18 cellular contexts compared by ENCODE assay signal in the genomic region with DNA sequence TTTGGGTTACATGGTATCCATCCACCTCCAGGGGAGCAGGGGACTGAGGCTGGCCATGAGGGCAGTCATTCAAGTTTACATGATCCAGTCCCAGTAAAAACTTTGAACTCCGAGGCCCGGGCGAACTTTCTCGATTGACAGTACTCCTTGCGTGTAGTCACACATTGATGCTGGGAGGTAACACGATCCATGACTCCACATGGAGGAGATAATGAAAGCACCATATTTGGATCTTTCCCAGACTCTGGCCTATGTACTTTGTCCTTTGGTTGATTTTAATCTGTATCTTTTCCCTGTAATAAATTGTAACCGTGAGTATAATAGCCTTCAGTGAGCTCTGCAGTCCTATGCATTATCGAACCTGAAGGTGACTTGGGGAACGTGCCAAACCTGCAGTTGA.
DNase-seq lines count a peak whose midpoint lies in the region; ATAC-seq, FAIRE-seq and TF ChIP-seq lines count a peak whose summit lies in the region.
"Had no signal": no experiment of that assay in that cellular context is flagged by ENCODE, and none has a peak within 500 bp of the region (broad histone marks: within the 10 kb centered on the region; RNA-seq: fewer than 3 reads in every experiment).

No MANE protein-coding gene starts in this region.

- H3K27ac ChIP-seq in IMR-90 (ENCODE audit: insufficient read depth, low read length) (no peak overlapping the region), trophoblast cell (ENCODE audit: low read depth, low read length) (no peak overlapping the region), uterus (peak overlapping the region; percentile 24 to 82), prostate gland (peak overlapping the region in 1 of 2 donors; percentile 44)
- H3K27ac ChIP-seq: SK-N-MC had no signal

- no peak overlapping the region for H2AK5ac ChIP-seq in IMR-90 (ENCODE audit: low read depth, low read length)
- H2AK5ac ChIP-seq in trophoblast cell (ENCODE audit: low read length): no peak overlapping the region

- no peak overlapping the region for H2AK9ac ChIP-seq in IMR-90 (replicated peaks; ENCODE audit: low read depth, low read length, poor library complexity)

- 88% methylated on average over 4 of the region's 9 CpGs; no CpG with 5 or more reads in 1 of the 2 experiments for WGBS in IMR-90 (ENCODE audit: extremely low coverage in 2 of 2, insufficient read length in 1 of 2), 2 experiments
- WGBS in trophoblast cell (ENCODE audit: extremely low coverage, insufficient coverage, insufficient read length): no CpG with 5 or more reads among the region's 9 CpGs
- 87% methylated on average over 9 of the region's 9 CpGs for WGBS in prostate gland

- TF ChIP-seq RAD21 in IMR-90 (IDR thresholded peaks at IDR 0.05; ENCODE audit: low read length): no peak

- CTCF ChIA-PET in IMR-90 (lab: Yijun Ruan, JAX): no interaction called here

- H3K14ac ChIP-seq in IMR-90 (replicated peaks; ENCODE audit: low read depth, low read length) (no peak overlapping the region; the same call in 1 of the 2 replicates), trophoblast cell (ENCODE audit: low read length) (peak overlapping the region; percentile 35)

- no TSS peak for BruUV-seq in IMR-90 (replicated peaks; lab: Mats Ljungman, UMichigan)

- H2BK12ac ChIP-seq in trophoblast cell (ENCODE audit: low read length): peak overlapping the region; percentile 68

- intact Hi-C loops in IMR-90 (cut with micrococcal nuclease) (no loop called here), uterus (cut with DNase I; ENCODE audit: low total_unique reads) (no loop called here), prostate gland (cut with DNase I) (no loop called here)

- H4K20me1 ChIP-seq in IMR-90 (ENCODE audit: insufficient read depth, low read length): no peaks in the 10 kb centered on the region

- H3K18ac ChIP-seq in IMR-90 (ENCODE audit: low read depth, low read length) (no peak overlapping the region), trophoblast cell (ENCODE audit: low read length) (peak overlapping the region; percentile 32)

- H4K5ac ChIP-seq in IMR-90 (ENCODE audit: low read depth, low read length): no peak overlapping the region

- H3K27me3 ChIP-seq in IMR-90 (ENCODE audit: control insufficient read depth, insufficient read depth, low read length): no peaks in the 10 kb centered on the region
- no peaks in the 10 kb centered on the region for H3K27me3 ChIP-seq in trophoblast cell (ENCODE audit: insufficient read depth, low read length)
- no peaks in the 10 kb centered on the region for H3K27me3 ChIP-seq in uterus
- H3K27me3 ChIP-seq in prostate gland (replicated peaks; ENCODE audit: insufficient read depth): no peaks in the 10 kb centered on the region

- ATAC-seq in IMR-90 (ENCODE audit: low read depth) (no peak), GM19463 (IDR thresholded peaks at IDR 0.05; ENCODE audit: unreplicated experiment) (no peak), GM18517 (IDR thresholded peaks at IDR 0.05; ENCODE audit: unreplicated experiment) (no peak)

- peak overlapping the region; percentile 25; the same call in 1 of the 2 replicates for H3K4ac ChIP-seq in IMR-90 (ENCODE audit: low read depth, low read length)
- H3K4ac ChIP-seq in trophoblast cell (ENCODE audit: low read depth, low read length): no peak overlapping the region

- H3K9ac ChIP-seq in IMR-90 (ENCODE audit: low read depth, low read length): no peak overlapping the region
- H3K9ac ChIP-seq in trophoblast cell (ENCODE audit: low read length): no peak overlapping the region

- H3K4me2 ChIP-seq in IMR-90 (ENCODE audit: low read depth, low read length) (no peak overlapping the region), trophoblast cell (ENCODE audit: low read length) (no peak overlapping the region)

- no peak overlapping the region for H4K8ac ChIP-seq in IMR-90 (ENCODE audit: low read depth in 2 of 2, low read length in 2 of 2)
- no peak overlapping the region for H4K8ac ChIP-seq in trophoblast cell (ENCODE audit: low read depth, low read length)

- no peak overlapping the region for H2BK15ac ChIP-seq in IMR-90 (ENCODE audit: low read depth, low read length)

- H2BK5ac ChIP-seq in IMR-90 (ENCODE audit: low read depth, low read length, poor library complexity, severe bottlenecking) (no peak overlapping the region), trophoblast cell (ENCODE audit: low read depth, low read length, poor library complexity) (peak overlapping the region; percentile 6)

- dilution Hi-C loops in IMR-90 (cut with HindIII; ENCODE audit: low sequenced_read_pairs, unreplicated experiment): no loop called here

- H3K79me2 ChIP-seq in trophoblast cell (ENCODE audit: control insufficient read depth, insufficient read depth, low read length, poor library complexity): no peaks in the 10 kb centered on the region

- H4K12ac ChIP-seq in trophoblast cell (ENCODE audit: low read depth, low read length): no peak overlapping the region

- no peak for TF ChIP-seq CTCF in IMR-90 (conservative IDR thresholded peaks at IDR 0.05; ENCODE audit: low read depth, low read length)
- TF ChIP-seq CTCF in uterus (IDR thresholded peaks at IDR 0.05): no peak
- no peak for TF ChIP-seq CTCF in prostate gland (IDR thresholded peaks at IDR 0.05)

- DNase-seq in IMR-90: no peak
- no peak for DNase-seq in trophoblast cell
- DNase-seq in uterus: no peak
- DNase-seq in prostate gland (ENCODE audit: low spot score): no peak
- DNase-seq: COR-L47, GDM1, KBM-7, NCI-H1105 treated with DMSO at 0.1 percent for 48 hours, NCI-H1694, NCI-H2081 treated with DMSO at 0.1 percent for 48 hours, NCI-H510A, NCI-H774, OCI-M1, SHP77 had no signal

- no peaks in the 10 kb centered on the region for H3K9me3 ChIP-seq in IMR-90 (ENCODE audit: control insufficient read depth, insufficient read depth, low read length)
- H3K9me3 ChIP-seq in trophoblast cell (ENCODE audit: insufficient read depth, low read depth, low read length): no peaks in the 10 kb centered on the region
- H3K9me3 ChIP-seq in uterus: no peaks in the 10 kb centered on the region
- no peaks in the 10 kb centered on the region for H3K9me3 ChIP-seq in prostate gland

- peaks cover 5% of the 10 kb centered on the region; the same call in 1 of the 2 replicates for H3K9me1 ChIP-seq in IMR-90 (ENCODE audit: insufficient read depth, low read length)

- in situ Hi-C loops in IMR-90 (cut with MboI; ENCODE audit: low sequenced_read_pairs): no loop called here

- peak; percentile 30 for FAIRE-seq in islet of Langerhans (lab: Jason Lieb, UNC)

- H3K56ac ChIP-seq in IMR-90 (ENCODE audit: extremely low read depth, insufficient read depth, low read length): no peak overlapping the region

- H3K4me1 ChIP-seq in IMR-90 (ENCODE audit: control insufficient read depth, insufficient read depth, low read length) (peaks cover 12% of the 10 kb centered on the region), trophoblast cell (ENCODE audit: control insufficient read depth in 1 of 2, insufficient read depth in 2 of 2, low read length in 2 of 2) (peaks cover 14 to 24% of the 10 kb centered on the region in 2 experiments), uterus (no peaks in the 10 kb centered on the region), prostate gland (replicated peaks) (no peaks in the 10 kb centered on the region)

- H2AFZ ChIP-seq in IMR-90 (replicated peaks; ENCODE audit: low read length, poor library complexity) (no peak overlapping the region), trophoblast cell (ENCODE audit: insufficient read depth, low read length, poor library complexity) (no peak overlapping the region)

- TF ChIP-seq POLR2A in IMR-90 (IDR thresholded peaks at IDR 0.05; ENCODE audit: low read depth, low read length) (no peak), uterus (IDR thresholded peaks at IDR 0.05) (no peak), prostate gland (IDR thresholded peaks at IDR 0.05) (no peak)

- no peak overlapping the region for H2BK20ac ChIP-seq in IMR-90 (ENCODE audit: low read depth, low read length)

- H2BK120ac ChIP-seq in IMR-90 (ENCODE audit: low read depth, low read length): no peak overlapping the region
- H2BK120ac ChIP-seq in trophoblast cell (ENCODE audit: insufficient read depth, low read length, poor library complexity): peak overlapping the region; percentile 33

- H3K36me3 ChIP-seq in IMR-90 (ENCODE audit: control insufficient read depth, insufficient read depth, low read length) (no peaks in the 10 kb centered on the region), trophoblast cell (ENCODE audit: control insufficient read depth in 1 of 2, insufficient read depth in 2 of 2, low read length in 2 of 2) (no peaks in the 10 kb centered on the region), uterus (no peaks in the 10 kb centered on the region), prostate gland (no peaks in the 10 kb centered on the region)

- no peak overlapping the region for H4K91ac ChIP-seq in IMR-90 (ENCODE audit: insufficient read depth, low read depth, low read length)
- H4K91ac ChIP-seq in trophoblast cell (ENCODE audit: low read depth, low read length): no peak overlapping the region

- H3K4me3 ChIP-seq in IMR-90 (ENCODE audit: insufficient read depth, low read depth, low read length) (no peak overlapping the region), trophoblast cell (ENCODE audit: low read depth, low read length) (no peak overlapping the region), uterus (no peak overlapping the region), prostate gland (no peak overlapping the region)
- H3K4me3 ChIP-seq: SK-N-MC had no signal

- POLR2A ChIA-PET in IMR-90 (lab: Charles Lee; ENCODE audit: unreplicated experiment): no interaction called here

- H3K23ac ChIP-seq in IMR-90 (ENCODE audit: low read depth, low read length) (no peak overlapping the region), trophoblast cell (ENCODE audit: low read length) (no peak overlapping the region)

- H3K79me1 ChIP-seq in IMR-90 (ENCODE audit: low read depth in 1 of 2, low read length in 2 of 2): no peaks in the 10 kb centered on the region
- H3K79me1 ChIP-seq in trophoblast cell (ENCODE audit: low read length): peaks cover 27% of the 10 kb centered on the region

TF ChIP-seq in IMR-90, 13 proteins besides CTCF, POLR2A, EP300 and RAD21 (continues in another document):
- TF ChIP-seq MAFK (IDR thresholded peaks at IDR 0.05; ENCODE audit: low read depth, low read length) (no peak), SMC3 (IDR thresholded peaks at IDR 0.05; ENCODE audit: low read depth, low read length) (no peak), CHD1 (IDR thresholded peaks at IDR 0.05; ENCODE audit: low read depth, low read length) (no peak), CEBPB (IDR thresholded peaks at IDR 0.05; ENCODE audit: low read depth, low read length) (no peak), MXI1 (IDR thresholded peaks at IDR 0.05; ENCODE audit: borderline replicate concordance, low read depth, low read length) (no peak), RCOR1 (IDR thresholded peaks at IDR 0.05; ENCODE audit: insufficient replicate concordance, low read length) (no peak)
- TF ChIP-seq, protein P1, sequence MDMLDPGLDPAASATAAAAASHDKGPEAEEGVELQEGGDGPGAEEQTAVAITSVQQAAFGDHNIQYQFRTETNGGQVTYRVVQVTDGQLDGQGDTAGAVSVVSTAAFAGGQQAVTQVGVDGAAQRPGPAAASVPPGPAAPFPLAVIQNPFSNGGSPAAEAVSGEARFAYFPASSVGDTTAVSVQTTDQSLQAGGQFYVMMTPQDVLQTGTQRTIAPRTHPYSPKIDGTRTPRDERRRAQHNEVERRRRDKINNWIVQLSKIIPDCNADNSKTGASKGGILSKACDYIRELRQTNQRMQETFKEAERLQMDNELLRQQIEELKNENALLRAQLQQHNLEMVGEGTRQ (IDR thresholded peaks at IDR 0.05; ENCODE audit: low read depth, low read length): no peak

Comparison
In these comparisons a context has a peak if more than half of its experiments do, and no peak if none do; other contexts are left out.
1. H3K27ac ChIP-seq: peak in uterus (2 of 2); none in IMR-90 (single experiment) and trophoblast cell (single experiment).